Comparison of ENCODE assay signal across 16 cellular contexts in the genomic region with DNA sequence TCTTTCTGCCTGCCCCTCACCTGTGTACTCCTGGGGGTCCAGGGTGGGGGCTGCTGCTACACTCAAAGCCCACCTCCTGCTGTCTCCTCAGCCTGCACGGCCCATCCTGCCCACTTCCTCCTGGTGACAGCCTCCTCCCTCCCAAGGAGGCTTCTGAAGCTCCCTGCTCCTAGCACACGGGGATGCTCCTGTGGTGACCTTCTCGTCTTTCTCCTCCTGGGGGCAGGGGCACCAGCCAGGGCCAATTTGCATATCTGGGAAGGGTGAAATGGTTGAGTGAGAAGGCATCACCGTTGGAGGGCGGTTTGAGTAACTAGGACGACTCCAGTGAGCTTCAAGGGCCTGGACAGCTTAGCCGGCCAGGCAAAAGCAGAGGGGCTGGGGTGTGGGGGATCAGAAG. TPM values are rescaled to one million over a fixed set of nuclear protein-coding genes. Genes with fewer than 3 reads are reported as not detected.
DNase-seq lines count a peak whose midpoint lies in the region; ATAC-seq and TF ChIP-seq lines count a peak whose summit lies in the region.
"Had no signal": no experiment of that assay in that cellular context is flagged by ENCODE, and none has a peak within 500 bp of the region (broad histone marks: within the 10 kb centered on the region; RNA-seq: fewer than 3 reads in every experiment).

No MANE protein-coding gene starts in this region.

- H3K27ac ChIP-seq in colonic mucosa (no peak overlapping the region), mesenchymal stem cell (ENCODE audit: low read length, poor library complexity, severe bottlenecking) (no peak overlapping the region)
- H3K27ac ChIP-seq: HL-60, RWPE1 had no signal

- peak; percentile 13 for DNase-seq in activated effector memory CD4-positive, alpha-beta T cell treated with anti-CD3 and anti-CD28 coated beads, Interleukin-2, amount 50 U/mL, for 16 hours
- DNase-seq in activated effector memory CD4-positive, alpha-beta T cell treated with Interleukin-2 at 50 U/mL for 16 hours: no peak
- DNase-seq in colonic mucosa: peak; percentile 10
- DNase-seq in mesenchymal stem cell: no peak
- no peak for DNase-seq in foreskin fibroblast
- no peak for DNase-seq in stimulated activated CD4-positive, alpha-beta T cell treated with anti-CD3 and anti-CD28 coated beads, Interleukin-4, amount 100 ng/mL, for 24 hours
- no peak for DNase-seq in NCI-H146 (lab: John Stamatoyannopoulos, UW)
- DNase-seq: CD4-positive, CD25-positive, alpha-beta regulatory T cell; KG1; NCI-H1092; NCI-H1694 treated with DMSO at 0.1 percent for 48 hours; NCI-H69; NK-92 treated with Interleukin-12 subunit alpha and Interleukin-12 subunit beta, amount 100 ng/mL, for 24 hours had no signal

- ATAC-seq in GM19467 (IDR thresholded peaks at IDR 0.05; ENCODE audit: unreplicated experiment): no peak

- H3K27me3 ChIP-seq in colonic mucosa: no peaks in the 10 kb centered on the region
- peaks cover 0 to 12% of the 10 kb centered on the region in 2 experiments for H3K27me3 ChIP-seq in mesenchymal stem cell (ENCODE audit: control insufficient read depth in 1 of 2, insufficient read depth in 1 of 2, low read length in 2 of 2)

- no peak overlapping the region for H2BK5ac ChIP-seq in mesenchymal stem cell (ENCODE audit: low read depth, low read length, poor library complexity, severe bottlenecking)

- H3K23ac ChIP-seq in mesenchymal stem cell (ENCODE audit: low read length in 2 of 2): peak overlapping the region in 1 of 2 experiments; percentile 63

- H3K9me3 ChIP-seq in colonic mucosa: no peaks in the 10 kb centered on the region
- no peaks in the 10 kb centered on the region for H3K9me3 ChIP-seq in mesenchymal stem cell (ENCODE audit: control insufficient read depth, low read length)

- H3K36me3 ChIP-seq in colonic mucosa: no peaks in the 10 kb centered on the region
- H3K36me3 ChIP-seq in mesenchymal stem cell (ENCODE audit: control insufficient read depth in 1 of 2, insufficient read depth in 2 of 2, low read depth in 1 of 2, low read length in 2 of 2): no peaks in the 10 kb centered on the region

- peak overlapping the region; percentile 74 for H2BK15ac ChIP-seq in mesenchymal stem cell (ENCODE audit: low read depth, poor library complexity, severe bottlenecking)

- WGBS in mesenchymal stem cell: 64% methylated on average over 7 of the region's 7 CpGs

- intact Hi-C loops in colonic mucosa (cut with DNase I): no loop called here

- H3K14ac ChIP-seq in mesenchymal stem cell (ENCODE audit: low read length in 2 of 2): peak overlapping the region in 1 of 2 experiments; percentile 79

- H2BK120ac ChIP-seq in mesenchymal stem cell (ENCODE audit: low read depth, low read length): peak overlapping the region; percentile 42

- H3K4me1 ChIP-seq in colonic mucosa: no peaks in the 10 kb centered on the region
- peaks cover 49% of the 10 kb centered on the region for H3K4me1 ChIP-seq in mesenchymal stem cell (ENCODE audit: control insufficient read depth, insufficient read depth, low read depth, low read length)

- H4K8ac ChIP-seq in mesenchymal stem cell (ENCODE audit: low read length): no peak overlapping the region

- no peak overlapping the region for H3K4me2 ChIP-seq in mesenchymal stem cell (ENCODE audit: low read length, poor library complexity, severe bottlenecking)

- H3K9ac ChIP-seq in colonic mucosa (ENCODE audit: low read depth in 2 of 2, low read length in 2 of 2) (no peak overlapping the region), mesenchymal stem cell (ENCODE audit: low read length) (no peak overlapping the region)

- no peak overlapping the region for H2AFZ ChIP-seq in mesenchymal stem cell (ENCODE audit: low read depth, low read length)

- peak overlapping the region; percentile 23 for H2AK5ac ChIP-seq in mesenchymal stem cell (ENCODE audit: low read length, severe bottlenecking)

- H4K91ac ChIP-seq in mesenchymal stem cell (ENCODE audit: low read length): peak overlapping the region; percentile 96

- H3K79me1 ChIP-seq in mesenchymal stem cell (replicated peaks; ENCODE audit: low read length, poor library complexity, severe bottlenecking): no peaks in the 10 kb centered on the region

- H3K4ac ChIP-seq in mesenchymal stem cell (ENCODE audit: low read depth in 1 of 2, low read length in 2 of 2): peak overlapping the region; percentile 47 to 57

- H3K4me3 ChIP-seq in colonic mucosa (no peak overlapping the region), mesenchymal stem cell (ENCODE audit: insufficient read depth in 1 of 2, low read depth in 1 of 2, low read length in 2 of 2) (no peak overlapping the region), foreskin fibroblast (ENCODE audit: low read depth in 1 of 2, low read length in 2 of 2) (no peak overlapping the region)

- H3K18ac ChIP-seq in mesenchymal stem cell (ENCODE audit: low read depth in 1 of 2, low read length in 2 of 2): peak overlapping the region; percentile 69 to 80

- peak overlapping the region; percentile 34 to 96 for H2BK12ac ChIP-seq in mesenchymal stem cell (ENCODE audit: low read length in 2 of 2)

- TF ChIP-seq CTCF in colonic mucosa (IDR thresholded peaks at IDR 0.05): no peak
- TF ChIP-seq CTCF in foreskin fibroblast (IDR thresholded peaks at IDR 0.05; ENCODE audit: low read depth, low read length): no peak

RNA-seq across cellular contexts. Expression of a gene that starts 51.9 kb away (rescaled TPM):
- total RNA-seq in colonic mucosa: 10 to 100 TPM; 10.9 to 21.7 TPM
- polyA plus RNA-seq in mesenchymal stem cell (2013, experiment 1 of 2): 754 TPM
- 709 TPM for polyA plus RNA-seq in mesenchymal stem cell (2013, experiment 2 of 2)

Comparison
In these comparisons a context has a peak if more than half of its experiments do, and no peak if none do; other contexts are left out.
1. DNase-seq: peak in activated effector memory CD4-positive, alpha-beta T cell treated with anti-CD3 and anti-CD28 coated beads, Interleukin-2, amount 50 U/mL, for 16 hours (single experiment) and colonic mucosa (single experiment); none in activated effector memory CD4-positive, alpha-beta T cell treated with Interleukin-2 at 50 U/mL for 16 hours (single experiment), mesenchymal stem cell (single experiment), foreskin fibroblast (0 of 2), stimulated activated CD4-positive, alpha-beta T cell treated with anti-CD3 and anti-CD28 coated beads, Interleukin-4, amount 100 ng/mL, for 24 hours (single experiment) and NCI-H146 (single experiment).